Comparison of ENCODE assay signal across 12 cellular contexts in the genomic region with DNA sequence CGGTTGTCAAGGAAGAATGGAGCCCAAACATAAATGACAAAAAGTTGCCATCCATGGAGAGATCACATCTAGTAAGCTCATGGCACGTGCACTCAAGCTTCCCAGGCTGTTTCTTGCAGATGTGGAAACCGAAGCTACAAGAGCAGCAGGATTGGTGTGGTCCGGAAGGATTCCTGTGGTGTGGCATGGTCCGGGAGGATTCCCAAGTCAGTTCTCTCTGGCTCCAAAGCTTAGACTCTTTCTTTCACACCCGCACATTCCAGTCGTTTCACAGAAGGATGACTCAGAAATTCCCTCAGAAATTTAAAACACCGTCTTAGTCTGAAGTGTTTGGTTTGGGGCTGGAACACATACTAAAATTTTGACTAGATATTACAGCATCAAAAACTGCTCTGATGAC.
DNase-seq lines count a peak whose midpoint lies in the region; TF ChIP-seq lines count a peak whose summit lies in the region.
"Had no signal": no experiment of that assay in that cellular context is flagged by ENCODE, and none has a peak within 500 bp of the region (broad histone marks: within the 10 kb centered on the region; RNA-seq: fewer than 3 reads in every experiment).

No MANE protein-coding gene starts in this region.

- no peak overlapping the region for H3K4me3 ChIP-seq in astrocyte of the spinal cord (ENCODE audit: low read depth, low read length)
- H3K4me3 ChIP-seq in uterus: no peak overlapping the region
- H3K4me3 ChIP-seq: tibial nerve had no signal

- no peaks in the 10 kb centered on the region for H3K9me3 ChIP-seq in uterus
- H3K9me3 ChIP-seq: tibial nerve had no signal

- DNase-seq in HS-5 (ENCODE audit: low read depth): peak; percentile 89
- peak; percentile 97 for DNase-seq in astrocyte of the spinal cord (ENCODE audit: low read depth, low spot score)
- DNase-seq in islet precursor cell: peak; percentile 96
- DNase-seq in uterus: peak; percentile 18 to 24
- no peak for DNase-seq in DMS153 (lab: John Stamatoyannopoulos, UW)
- DNase-seq in GM20000 (ENCODE audit: low spot score): no peak
- DNase-seq in T-helper 2 cell: no peak
- DNase-seq in NCI-H2107 (lab: John Stamatoyannopoulos, UW): no peak
- DNase-seq: activated T-cell treated with anti-CD3 and anti-CD28 coated beads, Interleukin-2, amount 50 U/mL, for 24 hours; NCI-H2081 treated with DMSO at 0.1 percent for 48 hours had no signal

- H3K4me1 ChIP-seq in uterus: peaks cover 0 to 7% of the 10 kb centered on the region in 2 donors

- H3K27ac ChIP-seq in uterus: no peak overlapping the region
- H3K27ac ChIP-seq: HL-60, tibial nerve had no signal

- no peaks in the 10 kb centered on the region for H3K27me3 ChIP-seq in uterus
- H3K27me3 ChIP-seq: tibial nerve had no signal

- intact Hi-C loops in uterus (cut with DNase I; ENCODE audit: low total_unique reads): no loop called here

- TF ChIP-seq CTCF in astrocyte of the spinal cord (IDR thresholded peaks at IDR 0.05; ENCODE audit: low read depth, low read length) (no peak), uterus (IDR thresholded peaks at IDR 0.05) (no peak), GM20000 (IDR thresholded peaks at IDR 0.05; ENCODE audit: extremely low read depth, missing control alignments) (no peak)

- in situ Hi-C loops in astrocyte of the spinal cord (cut with HindIII; ENCODE audit: low sequenced_read_pairs): no loop called here

- no peak for TF ChIP-seq POLR2A in uterus (IDR thresholded peaks at IDR 0.05)

- H3K36me3 ChIP-seq in uterus: no peaks in the 10 kb centered on the region
- H3K36me3 ChIP-seq: tibial nerve had no signal

Comparison
In these comparisons a context has a peak if more than half of its experiments do, and no peak if none do; other contexts are left out.
1. DNase-seq: peak in HS-5 (single experiment), astrocyte of the spinal cord (single experiment), islet precursor cell (single experiment) and uterus (2 of 2); none in DMS153 (single experiment), GM20000 (single experiment), T-helper 2 cell (0 of 5) and NCI-H2107 (single experiment).